18 cellular contexts compared by ENCODE assay signal in genomic region chr4:121712783-121713182, GRCh38. TPM values are rescaled to one million over a fixed set of nuclear protein-coding genes. Genes with fewer than 3 reads are reported as not detected.
"Had no signal": no experiment of that assay in that cellular context is flagged by ENCODE, and none has a peak within 500 bp of the region (broad histone marks: within the 10 kb centered on the region; RNA-seq: fewer than 3 reads in every experiment).

No MANE protein-coding gene starts in this region.

- H3K4me3 ChIP-seq: lower lobe of right lung, tibial nerve had no signal

- H3K36me3 ChIP-seq: lower lobe of right lung, tibial nerve had no signal

- H3K27me3 ChIP-seq: tibial nerve had no signal

- ATAC-seq: activated naive CD8-positive, alpha-beta T cell treated with anti-CD3 and anti-CD28 coated beads, Interleukin-2, amount 50 U/mL, for 24 hours; activated T-cell treated with anti-CD3 and anti-CD28 coated beads, Interleukin-2, amount 50 U/mL, for 4 hours; lower lobe of right lung; T-cell had no signal

- DNase-seq: activated CD4-positive, alpha-beta T cell treated with anti-CD3 and anti-CD28 coated beads, Interleukin-2, amount 10 ng/mL, durations not matched to agents 24 days and 14 days; activated CD8-positive, alpha-beta memory T cell treated with anti-CD3 and anti-CD28 coated beads, Interleukin-2, amount 50 U/mL, for 4 hours; activated naive CD4-positive, alpha-beta T cell treated with anti-CD3 and anti-CD28 coated beads for 36 hours; activated naive CD8-positive, alpha-beta T cell treated with anti-CD3 and anti-CD28 coated beads, Interleukin-2, amount 50 U/mL, for 24 hours; activated T-cell treated with anti-CD3 and anti-CD28 coated beads, Interleukin-2, amount 50 U/mL, for 4 hours; anterior cingulate cortex; foreskin melanocyte; lower lobe of right lung; midbrain; nucleus accumbens; posterior cingulate gyrus; retina; stimulated activated CD4-positive, alpha-beta T cell treated with anti-CD3 and anti-CD28 coated beads, Interleukin-12 subunit alpha, Interleukin-12 subunit beta, amount 100 ng/mL, for 4 hours; stimulated activated CD4-positive, alpha-beta T cell treated with anti-CD3 and anti-CD28 coated beads, Interleukin-2, amount 100 ng/mL, for 24 hours; stimulated activated naive CD4-positive, alpha-beta T cell treated with Interleukin-2 at 50 U/mL for 16 hours; T-cell had no signal

- H3K9me3 ChIP-seq: lower lobe of right lung, tibial nerve had no signal

RNA-seq across cellular contexts. Expression of gene SMIM43, which starts 52.2 kb away (rescaled TPM):
- total RNA-seq: activated CD4-positive, alpha-beta T cell treated with anti-CD3 and anti-CD28 coated beads, Interleukin-2, amount 10 ng/mL, durations not matched to agents 24 days and 14 days; activated naive CD4-positive, alpha-beta T cell treated with anti-CD3 and anti-CD28 coated beads for 36 hours; activated T-cell treated with anti-CD3 and anti-CD28 coated beads, Interleukin-2, amount 50 U/mL, for 4 hours; epithelial cell of proximal tubule had no signal
